7 cellular contexts compared by ENCODE assay signal in genomic region chr5:36242534-36243144, GRCh38. TPM values are rescaled to one million over a fixed set of nuclear protein-coding genes. Genes with fewer than 3 reads are reported as not detected.
DNase-seq lines count a peak whose midpoint lies in the region; ATAC-seq and TF ChIP-seq lines count a peak whose summit lies in the region.

No MANE protein-coding gene starts in this region.

- DNase-seq in HFF-Myc (ENCODE audit: extremely low read depth, low read depth) (no peak), epithelial cell of proximal tubule (ENCODE audit: low read depth) (no peak), SW480 (ENCODE audit: low spot score) (no peak), glomerular visceral epithelial cell (ENCODE audit: extremely low spot score) (no peak)

- H3K27me3 ChIP-seq in neutrophil, result no peaks in the 10 kb centered on the region

- no peak for ATAC-seq in GM21360 (IDR thresholded peaks at IDR 0.05; ENCODE audit: unreplicated experiment)

- H3K4me3 ChIP-seq in HFF-Myc (replicated peaks; ENCODE audit: low read depth, low read length) (peak overlapping the region; percentile 68), epithelial cell of proximal tubule (ENCODE audit: low read depth, low read length) (peak overlapping the region; percentile 86), neutrophil (ENCODE audit: low read depth in 1 of 2, low read length in 1 of 2) (peak overlapping the region; percentile 73 to 92)

- TF ChIP-seq CTCF in HFF-Myc (IDR thresholded peaks at IDR 0.05; ENCODE audit: low read depth, low read length, missing control alignments) (no peak), VCaP (conservative IDR thresholded peaks at IDR 0.05) (no peak), epithelial cell of proximal tubule (conservative IDR thresholded peaks at IDR 0.05; ENCODE audit: low read depth, low read length) (no peak), neutrophil (IDR thresholded peaks at IDR 0.05) (no peak)

- peaks cover 16 to 19% of the 10 kb centered on the region in 2 experiments for H3K4me1 ChIP-seq in neutrophil (ENCODE audit: control insufficient read depth in 1 of 2, insufficient read depth in 1 of 2, low read depth in 1 of 2, low read length in 1 of 2)

- peak overlapping the region; percentile 95 for H3K27ac ChIP-seq in VCaP
- peak overlapping the region; percentile 86 for H3K27ac ChIP-seq in neutrophil

- no peaks in the 10 kb centered on the region for H3K9me3 ChIP-seq in neutrophil

- no peaks in the 10 kb centered on the region for H3K36me3 ChIP-seq in neutrophil

RNA-seq across cellular contexts. Expression of gene NADK2, which starts 0.9 kb away (rescaled TPM):
- 16.6 and 27.1 TPM in 2 replicates for total RNA-seq in epithelial cell of proximal tubule

RNA-seq across cellular contexts. Expression of gene RANBP3L, which starts 59.1 kb away (rescaled TPM):
- total RNA-seq in epithelial cell of proximal tubule, result not detected in 2 replicates
